In genomic region chr1:235776396-235776795, GRCh38 we compare ENCODE assay signal across 22 cellular contexts.
DNase-seq lines count a peak whose midpoint lies in the region; ATAC-seq and TF ChIP-seq lines count a peak whose summit lies in the region.
"Had no signal": no experiment of that assay in that cellular context is flagged by ENCODE, and none has a peak within 500 bp of the region (broad histone marks: within the 10 kb centered on the region; RNA-seq: fewer than 3 reads in every experiment).

No MANE protein-coding gene starts in this region.

- peaks cover 0 to 7% of the 10 kb centered on the region in 2 donors for H3K4me1 Mint-ChIP-seq in natural killer cell treated with Interleukin-12 subunit alpha and Interleukin-12 subunit beta and Interleukin-15 and Interleukin-18, amount 100 ng/mL, for 72 hours (ENCODE audit: low read depth in 2 of 2)

- no peaks in the 10 kb centered on the region for H3K4me1 ChIP-seq in HEK293 (ENCODE audit: control insufficient read depth, insufficient read depth, low read length)
- H3K4me1 ChIP-seq: A549, SJSA1 had no signal

- peaks cover 2 to 5% of the 10 kb centered on the region in 2 experiments; a peak in 2 of 3 replicates for H3K36me3 ChIP-seq in HEK293 (ENCODE audit: control insufficient read depth in 2 of 2, insufficient read depth in 1 of 2, low read length in 2 of 2)
- H3K36me3 ChIP-seq: SJSA1 had no signal

- POLR2A ChIA-PET in HEK293 (lab: Yijun Ruan, JAX) = no interaction called here

- H3K27ac Mint-ChIP-seq in natural killer cell treated with Interleukin-12 subunit alpha and Interleukin-12 subunit beta and Interleukin-15 and Interleukin-18, amount 100 ng/mL, for 72 hours = no peak overlapping the region

- no peak for TF ChIP-seq CTCF in HEK293 (tag by site-specific recombination; IDR thresholded peaks at IDR 0.05)
- TF ChIP-seq CTCF in foreskin fibroblast (IDR thresholded peaks at IDR 0.05; ENCODE audit: low read depth, low read length) = no peak

- CTCF ChIA-PET in HEK293 (lab: Yijun Ruan, JAX) = interaction anchor here (1.6 kb wide), 1 partner anchor 262 kb away, joined by 3 read pairs; no protein-coding TSS in a partner anchor

- no peak overlapping the region for H3K4me3 Mint-ChIP-seq in natural killer cell treated with Interleukin-12 subunit alpha and Interleukin-12 subunit beta and Interleukin-15 and Interleukin-18, amount 100 ng/mL, for 72 hours
- H3K4me3 Mint-ChIP-seq: CD8-positive, alpha-beta memory T cell had no signal

- no peak for ATAC-seq in natural killer cell treated with Interleukin-12 subunit alpha and Interleukin-12 subunit beta and Interleukin-15 and Interleukin-18, amount 100 ng/mL, for 72 hours
- ATAC-seq: A549 had no signal

- H3K4me3 ChIP-seq in HEK293 (ENCODE audit: low read depth, low read length) (no peak overlapping the region), foreskin fibroblast (ENCODE audit: low read depth in 1 of 2, low read length in 2 of 2) (no peak overlapping the region)
- H3K4me3 ChIP-seq: A549, PC-9, SJSA1 had no signal

- H3K27me3 Mint-ChIP-seq in natural killer cell treated with Interleukin-12 subunit alpha and Interleukin-12 subunit beta and Interleukin-15 and Interleukin-18, amount 100 ng/mL, for 72 hours = no peaks in the 10 kb centered on the region
- H3K27me3 Mint-ChIP-seq: CD8-positive, alpha-beta memory T cell had no signal

- no peaks in the 10 kb centered on the region for H3K9me3 ChIP-seq in HEK293 (ENCODE audit: control insufficient read depth, insufficient read depth, low read depth, low read length)
- H3K9me3 ChIP-seq: A549, SJSA1 had no signal

- DNase-seq in AG08395 (ENCODE audit: low spot score) (peak; percentile 18), RPMI7951 (ENCODE audit: low read depth) (peak; percentile 18), foreskin fibroblast (peak; percentile 8 to 33), LoVo (ENCODE audit: low spot score) (no peak), DMS53 treated with DMSO at 0.1 percent for 48 hours (lab: John Stamatoyannopoulos, UW; ENCODE audit: unreplicated experiment) (no peak), cerebellar cortex (ENCODE audit: low spot score) (no peak)
- no peak for DNase-seq in natural killer cell treated with Interleukin-12 subunit alpha and Interleukin-12 subunit beta and Interleukin-15 and Interleukin-18, amount 100 ng/mL, for 72 hours (ENCODE audit: low spot score)
- DNase-seq: C1 segment of cervical spinal cord; CD8-positive, alpha-beta memory T cell; DMS53; HCEC 1CT; KBM-7; MV-4-11; NCI-H1417 treated with DMSO at 0.1 percent for 48 hours; NCI-H187 treated with DMSO at 0.1 percent for 48 hours; NCI-H2227 treated with DMSO at 0.1 percent for 48 hours; NCI-H524 treated with DMSO at 0.1 percent for 48 hours; PC-9; SW 1271 had no signal

- H3K27ac ChIP-seq in HEK293 (ENCODE audit: extremely low read depth, low read depth, low read length) = no peak overlapping the region
- H3K27ac ChIP-seq: A549, PC-9, SJSA1 had no signal

- H3K9me3 Mint-ChIP-seq in natural killer cell treated with Interleukin-12 subunit alpha and Interleukin-12 subunit beta and Interleukin-15 and Interleukin-18, amount 100 ng/mL, for 72 hours = no peaks in the 10 kb centered on the region
- H3K9me3 Mint-ChIP-seq: CD8-positive, alpha-beta memory T cell had no signal

- peaks cover 29% of the 10 kb centered on the region for H3K36me3 Mint-ChIP-seq in natural killer cell treated with Interleukin-12 subunit alpha and Interleukin-12 subunit beta and Interleukin-15 and Interleukin-18, amount 100 ng/mL, for 72 hours

TF ChIP-seq in HEK293, 187 proteins besides CTCF, POLR2A, EP300 and RAD21:
- TF ChIP-seq ZNF362 (tag by site-specific recombination; IDR thresholded peaks at IDR 0.05) (0 out of 2 replicates have a peak, but pooled peaks have one; percentile 29), SP7 (tag by site-specific recombination; IDR thresholded peaks at IDR 0.05) (peak; percentile 90), ZFP37 (tag by site-specific recombination; IDR thresholded peaks at IDR 0.05) (no peak)

Comparison
In these comparisons a context has a peak if more than half of its experiments do, and no peak if none do; other contexts are left out.
1. DNase-seq: peak in AG08395 (single experiment), RPMI7951 (single experiment) and foreskin fibroblast (2 of 2); none in natural killer cell treated with Interleukin-12 subunit alpha and Interleukin-12 subunit beta and Interleukin-15 and Interleukin-18, amount 100 ng/mL, for 72 hours (single experiment), LoVo (single experiment), DMS53 treated with DMSO at 0.1 percent for 48 hours (single experiment) and cerebellar cortex (single experiment).